2 cellular contexts compared by ENCODE assay signal in the genomic region with DNA sequence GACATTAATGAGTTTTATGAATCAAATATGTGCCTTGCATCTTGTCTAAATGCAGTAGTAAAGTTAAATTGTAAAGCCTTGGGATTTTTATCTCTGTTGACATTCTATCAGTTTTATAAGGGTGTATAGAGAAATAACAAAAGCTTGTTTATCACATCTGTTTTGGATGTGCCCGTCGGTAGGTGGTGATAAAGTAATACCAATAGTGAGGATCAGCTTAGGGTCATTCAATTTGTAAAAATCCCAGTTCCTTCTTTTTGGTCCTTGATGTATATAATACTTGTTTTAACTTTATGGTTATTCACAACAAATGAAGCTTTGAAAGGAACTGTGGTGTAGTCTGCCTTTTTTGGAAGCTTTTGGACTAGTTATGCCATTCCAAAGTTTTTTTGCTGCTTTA.
TF ChIP-seq lines count a peak whose summit lies in the region.

No MANE protein-coding gene starts in this region.

TF ChIP-seq in SK-N-SH, 30 proteins besides CTCF, POLR2A, EP300 and RAD21:
- TF ChIP-seq, protein P1, sequence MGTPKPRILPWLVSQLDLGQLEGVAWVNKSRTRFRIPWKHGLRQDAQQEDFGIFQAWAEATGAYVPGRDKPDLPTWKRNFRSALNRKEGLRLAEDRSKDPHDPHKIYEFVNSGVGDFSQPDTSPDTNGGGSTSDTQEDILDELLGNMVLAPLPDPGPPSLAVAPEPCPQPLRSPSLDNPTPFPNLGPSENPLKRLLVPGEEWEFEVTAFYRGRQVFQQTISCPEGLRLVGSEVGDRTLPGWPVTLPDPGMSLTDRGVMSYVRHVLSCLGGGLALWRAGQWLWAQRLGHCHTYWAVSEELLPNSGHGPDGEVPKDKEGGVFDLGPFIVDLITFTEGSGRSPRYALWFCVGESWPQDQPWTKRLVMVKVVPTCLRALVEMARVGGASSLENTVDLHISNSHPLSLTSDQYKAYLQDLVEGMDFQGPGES (IDR thresholded peaks at IDR 0.05; ENCODE audit: low read depth, low read length), result no peak
- no peak for TF ChIP-seq FOSL2 (IDR thresholded peaks at IDR 0.05; ENCODE audit: borderline replicate concordance, low read depth)
- TF ChIP-seq RCOR1 (IDR thresholded peaks at IDR 0.05; ENCODE audit: low read length), result no peak
- TF ChIP-seq ELF1 (IDR thresholded peaks at IDR 0.05), result no peak
- no peak for TF ChIP-seq SIN3A (IDR thresholded peaks at IDR 0.05; ENCODE audit: borderline replicate concordance, low read depth, low read length)
- no peak for TF ChIP-seq TAF1 (IDR thresholded peaks at IDR 0.05; ENCODE audit: borderline replicate concordance, low read depth, low read length)
- TF ChIP-seq YY1 (IDR thresholded peaks at IDR 0.05; ENCODE audit: low read depth), result no peak
- TF ChIP-seq, protein P2, sequence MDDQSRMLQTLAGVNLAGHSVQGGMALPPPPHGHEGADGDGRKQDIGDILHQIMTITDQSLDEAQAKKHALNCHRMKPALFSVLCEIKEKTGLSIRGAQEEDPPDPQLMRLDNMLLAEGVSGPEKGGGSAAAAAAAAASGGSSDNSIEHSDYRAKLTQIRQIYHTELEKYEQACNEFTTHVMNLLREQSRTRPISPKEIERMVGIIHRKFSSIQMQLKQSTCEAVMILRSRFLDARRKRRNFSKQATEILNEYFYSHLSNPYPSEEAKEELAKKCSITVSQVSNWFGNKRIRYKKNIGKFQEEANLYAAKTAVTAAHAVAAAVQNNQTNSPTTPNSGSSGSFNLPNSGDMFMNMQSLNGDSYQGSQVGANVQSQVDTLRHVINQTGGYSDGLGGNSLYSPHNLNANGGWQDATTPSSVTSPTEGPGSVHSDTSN (IDR thresholded peaks at IDR 0.05), result no peak
- TF ChIP-seq, protein P3, sequence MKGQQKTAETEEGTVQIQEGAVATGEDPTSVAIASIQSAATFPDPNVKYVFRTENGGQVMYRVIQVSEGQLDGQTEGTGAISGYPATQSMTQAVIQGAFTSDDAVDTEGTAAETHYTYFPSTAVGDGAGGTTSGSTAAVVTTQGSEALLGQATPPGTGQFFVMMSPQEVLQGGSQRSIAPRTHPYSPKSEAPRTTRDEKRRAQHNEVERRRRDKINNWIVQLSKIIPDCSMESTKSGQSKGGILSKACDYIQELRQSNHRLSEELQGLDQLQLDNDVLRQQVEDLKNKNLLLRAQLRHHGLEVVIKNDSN (IDR thresholded peaks at IDR 0.05; ENCODE audit: borderline replicate concordance, low read depth), result no peak
- TF ChIP-seq RFX5 (IDR thresholded peaks at IDR 0.05; ENCODE audit: low read length), result no peak
- TF ChIP-seq RXRA (IDR thresholded peaks at IDR 0.05; ENCODE audit: borderline replicate concordance, low read depth), result no peak
TF ChIP-seq in SK-N-SH: peak in this region for 0.

TF ChIP-seq in SK-N-SH treated with all-trans-retinoic acid at 6 μM for 48 hours, 23 proteins besides CTCF, POLR2A, EP300 and RAD21 (continued from another document):
- TF ChIP-seq RARB (CRISPR knock-in tag; IDR thresholded peaks at IDR 0.05), result no peak
- TF ChIP-seq CSDC2 (CRISPR knock-in tag; IDR thresholded peaks at IDR 0.05), result no peak
- TF ChIP-seq GLIS3 (CRISPR knock-in tag; IDR thresholded peaks at IDR 0.05), result no peak
- TF ChIP-seq ZFP30 (CRISPR knock-in tag; IDR thresholded peaks at IDR 0.05), result no peak
- no peak for TF ChIP-seq ZNF565 (CRISPR knock-in tag; conservative IDR thresholded peaks at IDR 0.05; ENCODE audit: low read depth)
- no peak for TF ChIP-seq ZNF70 (CRISPR knock-in tag; IDR thresholded peaks at IDR 0.05)
- no peak for TF ChIP-seq BACH2 (CRISPR knock-in tag; IDR thresholded peaks at IDR 0.05; ENCODE audit: borderline replicate concordance)
- TF ChIP-seq OSR1 (CRISPR knock-in tag; IDR thresholded peaks at IDR 0.05), result no peak
- TF ChIP-seq ZFP3 (CRISPR knock-in tag; IDR thresholded peaks at IDR 0.05), result no peak
- TF ChIP-seq TCF4 (CRISPR knock-in tag; IDR thresholded peaks at IDR 0.05; ENCODE audit: borderline replicate concordance), result no peak
- TF ChIP-seq TOX (CRISPR knock-in tag; IDR thresholded peaks at IDR 0.05; ENCODE audit: borderline replicate concordance), result no peak
- no peak for TF ChIP-seq ARNTL (CRISPR knock-in tag; IDR thresholded peaks at IDR 0.05; ENCODE audit: borderline replicate concordance, low read depth)
- no peak for TF ChIP-seq ISL1 (CRISPR knock-in tag; IDR thresholded peaks at IDR 0.05)
- no peak for TF ChIP-seq ZC3H10 (CRISPR knock-in tag; IDR thresholded peaks at IDR 0.05)
- TF ChIP-seq, protein P4, sequence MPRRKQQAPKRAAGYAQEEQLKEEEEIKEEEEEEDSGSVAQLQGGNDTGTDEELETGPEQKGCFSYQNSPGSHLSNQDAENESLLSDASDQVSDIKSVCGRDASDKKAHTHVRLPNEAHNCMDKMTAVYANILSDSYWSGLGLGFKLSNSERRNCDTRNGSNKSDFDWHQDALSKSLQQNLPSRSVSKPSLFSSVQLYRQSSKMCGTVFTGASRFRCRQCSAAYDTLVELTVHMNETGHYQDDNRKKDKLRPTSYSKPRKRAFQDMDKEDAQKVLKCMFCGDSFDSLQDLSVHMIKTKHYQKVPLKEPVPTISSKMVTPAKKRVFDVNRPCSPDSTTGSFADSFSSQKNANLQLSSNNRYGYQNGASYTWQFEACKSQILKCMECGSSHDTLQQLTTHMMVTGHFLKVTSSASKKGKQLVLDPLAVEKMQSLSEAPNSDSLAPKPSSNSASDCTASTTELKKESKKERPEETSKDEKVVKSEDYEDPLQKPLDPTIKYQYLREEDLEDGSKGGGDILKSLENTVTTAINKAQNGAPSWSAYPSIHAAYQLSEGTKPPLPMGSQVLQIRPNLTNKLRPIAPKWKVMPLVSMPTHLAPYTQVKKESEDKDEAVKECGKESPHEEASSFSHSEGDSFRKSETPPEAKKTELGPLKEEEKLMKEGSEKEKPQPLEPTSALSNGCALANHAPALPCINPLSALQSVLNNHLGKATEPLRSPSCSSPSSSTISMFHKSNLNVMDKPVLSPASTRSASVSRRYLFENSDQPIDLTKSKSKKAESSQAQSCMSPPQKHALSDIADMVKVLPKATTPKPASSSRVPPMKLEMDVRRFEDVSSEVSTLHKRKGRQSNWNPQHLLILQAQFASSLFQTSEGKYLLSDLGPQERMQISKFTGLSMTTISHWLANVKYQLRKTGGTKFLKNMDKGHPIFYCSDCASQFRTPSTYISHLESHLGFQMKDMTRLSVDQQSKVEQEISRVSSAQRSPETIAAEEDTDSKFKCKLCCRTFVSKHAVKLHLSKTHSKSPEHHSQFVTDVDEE (CRISPR knock-in tag; IDR thresholded peaks at IDR 0.05), result no peak
- TF ChIP-seq, protein P5, sequence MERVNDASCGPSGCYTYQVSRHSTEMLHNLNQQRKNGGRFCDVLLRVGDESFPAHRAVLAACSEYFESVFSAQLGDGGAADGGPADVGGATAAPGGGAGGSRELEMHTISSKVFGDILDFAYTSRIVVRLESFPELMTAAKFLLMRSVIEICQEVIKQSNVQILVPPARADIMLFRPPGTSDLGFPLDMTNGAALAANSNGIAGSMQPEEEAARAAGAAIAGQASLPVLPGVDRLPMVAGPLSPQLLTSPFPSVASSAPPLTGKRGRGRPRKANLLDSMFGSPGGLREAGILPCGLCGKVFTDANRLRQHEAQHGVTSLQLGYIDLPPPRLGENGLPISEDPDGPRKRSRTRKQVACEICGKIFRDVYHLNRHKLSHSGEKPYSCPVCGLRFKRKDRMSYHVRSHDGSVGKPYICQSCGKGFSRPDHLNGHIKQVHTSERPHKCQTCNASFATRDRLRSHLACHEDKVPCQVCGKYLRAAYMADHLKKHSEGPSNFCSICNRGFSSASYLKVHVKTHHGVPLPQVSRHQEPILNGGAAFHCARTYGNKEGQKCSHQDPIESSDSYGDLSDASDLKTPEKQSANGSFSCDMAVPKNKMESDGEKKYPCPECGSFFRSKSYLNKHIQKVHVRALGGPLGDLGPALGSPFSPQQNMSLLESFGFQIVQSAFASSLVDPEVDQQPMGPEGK (CRISPR knock-in tag; IDR thresholded peaks at IDR 0.05; ENCODE audit: borderline replicate concordance), result no peak
